Comparison of ENCODE assay signal across 19 cellular contexts in genomic region chr18:46542545-46542944, GRCh38.
DNase-seq lines count a peak whose midpoint lies in the region; ATAC-seq, FAIRE-seq and TF ChIP-seq lines count a peak whose summit lies in the region.
"Had no signal": no experiment of that assay in that cellular context is flagged by ENCODE, and none has a peak within 500 bp of the region (broad histone marks: within the 10 kb centered on the region; RNA-seq: fewer than 3 reads in every experiment).

No MANE protein-coding gene starts in this region.

- no peaks in the 10 kb centered on the region for H3K36me3 ChIP-seq in bronchial epithelial cell (ENCODE audit: control insufficient read depth, insufficient read depth, low read length)
- H3K36me3 ChIP-seq in liver (ENCODE audit: control insufficient read depth in 4 of 4, insufficient read depth in 3 of 4, low read depth in 1 of 4, low read length in 3 of 4): no peaks in the 10 kb centered on the region
- H3K36me3 ChIP-seq: left ventricle myocardium inferior, thyroid gland had no signal

- no peaks in the 10 kb centered on the region for H3K36me3 Mint-ChIP-seq in activated CD4-positive, alpha-beta memory T cell treated with anti-CD3 and anti-CD28 coated beads, Interleukin-2, amount 10 ng/mL, durations not matched to agents 7 days and 5 days (ENCODE audit: low read depth)
- H3K36me3 Mint-ChIP-seq: natural killer cell had no signal

- H3K27ac ChIP-seq in liver (ENCODE audit: low read depth in 1 of 2, low read length in 2 of 2): no peak overlapping the region
- H3K27ac ChIP-seq: left ventricle myocardium inferior, thyroid gland had no signal

- FAIRE-seq in bronchial epithelial cell (lab: Jason Lieb, UNC): no peak

- no peaks in the 10 kb centered on the region for H3K4me1 ChIP-seq in liver (ENCODE audit: control insufficient read depth in 4 of 4, insufficient read depth in 4 of 4, low read length in 3 of 4)
- H3K4me1 ChIP-seq: left ventricle myocardium inferior, thyroid gland had no signal

- H3K27ac Mint-ChIP-seq in activated CD4-positive, alpha-beta memory T cell treated with anti-CD3 and anti-CD28 coated beads, Interleukin-2, amount 10 ng/mL, durations not matched to agents 7 days and 5 days: no peak overlapping the region
- H3K27ac Mint-ChIP-seq: B cell, natural killer cell had no signal

- H3K27me3 ChIP-seq in bronchial epithelial cell (ENCODE audit: control insufficient read depth, insufficient read depth, low read length): no peaks in the 10 kb centered on the region
- no peaks in the 10 kb centered on the region for H3K27me3 ChIP-seq in liver (ENCODE audit: control insufficient read depth in 4 of 4, insufficient read depth in 4 of 4, low read length in 3 of 4)
- H3K27me3 ChIP-seq: thyroid gland had no signal

- H3K4me1 Mint-ChIP-seq in activated CD4-positive, alpha-beta memory T cell treated with anti-CD3 and anti-CD28 coated beads, Interleukin-2, amount 10 ng/mL, durations not matched to agents 7 days and 5 days: no peaks in the 10 kb centered on the region
- H3K4me1 Mint-ChIP-seq: B cell, natural killer cell had no signal

- H3K9ac ChIP-seq in liver (ENCODE audit: low read depth in 1 of 2, low read length in 2 of 2): no peak overlapping the region

- TF ChIP-seq RAD21 in liver (IDR thresholded peaks at IDR 0.05): no peak

- CTCF ChIA-PET in activated CD4-positive, alpha-beta memory T cell treated with anti-CD3 and anti-CD28 coated beads, Interleukin-2, amount 10 ng/mL, durations not matched to agents 7 days and 5 days (lab: Charles Lee): interaction anchor here (1.7 kb wide), 1 partner anchor 115 kb away, joined by 4 read pairs; no protein-coding TSS in a partner anchor

- DNase-seq in ELF-1 (ENCODE audit: low read depth, low spot score): peak; percentile 12
- DNase-seq in NCI-H524 treated with DMSO at 0.1 percent for 48 hours (lab: John Stamatoyannopoulos, UW): peak; percentile 76
- peak; percentile 20 for DNase-seq in bronchial epithelial cell (ENCODE audit: low read depth)
- DNase-seq in NCI-H187 treated with DMSO at 0.1 percent for 48 hours (lab: John Stamatoyannopoulos, UW): no peak
- DNase-seq in activated CD4-positive, alpha-beta memory T cell treated with anti-CD3 and anti-CD28 coated beads, Interleukin-2, amount 10 ng/mL, durations not matched to agents 7 days and 5 days: no peak
- DNase-seq: activated naive CD4-positive, alpha-beta T cell; DMS79; head of caudate nucleus; left ventricle myocardium inferior; natural killer cell; NCI-H1436 treated with DMSO at 0.1 percent for 48 hours; NCI-H526 treated with DMSO at 0.1 percent for 48 hours; retina; T1000 had no signal

- H3K9me3 ChIP-seq in liver (ENCODE audit: control insufficient read depth in 4 of 4, low read length in 3 of 4): peaks cover 0 to 3% (median 0%) of the 10 kb centered on the region in 4 donors
- H3K9me3 ChIP-seq: left ventricle myocardium inferior, thyroid gland had no signal

- no peaks in the 10 kb centered on the region for H3K27me3 Mint-ChIP-seq in activated CD4-positive, alpha-beta memory T cell treated with anti-CD3 and anti-CD28 coated beads, Interleukin-2, amount 10 ng/mL, durations not matched to agents 7 days and 5 days

- H3K4me3 ChIP-seq in bronchial epithelial cell (ENCODE audit: low read depth, low read length) (no peak overlapping the region), liver (ENCODE audit: low read depth in 1 of 3, low read length in 3 of 3) (no peak overlapping the region)
- H3K4me3 ChIP-seq: left ventricle myocardium inferior, thyroid gland had no signal

- no peak overlapping the region for H3K4me3 Mint-ChIP-seq in activated CD4-positive, alpha-beta memory T cell treated with anti-CD3 and anti-CD28 coated beads, Interleukin-2, amount 10 ng/mL, durations not matched to agents 7 days and 5 days
- H3K4me3 Mint-ChIP-seq: B cell, natural killer cell had no signal

- TF ChIP-seq CTCF in bronchial epithelial cell (IDR thresholded peaks at IDR 0.05; ENCODE audit: insufficient read depth, low read length, severe bottlenecking) (no peak), liver (IDR thresholded peaks at IDR 0.05; ENCODE audit: low read depth, low read length, missing input control) (no peak)

- ATAC-seq in GM21526 (IDR thresholded peaks at IDR 0.05; ENCODE audit: low FRiP score, unreplicated experiment) (no peak), GM21529 (IDR thresholded peaks at IDR 0.05; ENCODE audit: unreplicated experiment) (no peak)
- ATAC-seq: natural killer cell had no signal

- POLR2A ChIA-PET in activated CD4-positive, alpha-beta memory T cell treated with anti-CD3 and anti-CD28 coated beads, Interleukin-2, amount 10 ng/mL, durations not matched to agents 7 days and 5 days (lab: Charles Lee): no interaction called here

- H3K9me3 Mint-ChIP-seq in activated CD4-positive, alpha-beta memory T cell treated with anti-CD3 and anti-CD28 coated beads, Interleukin-2, amount 10 ng/mL, durations not matched to agents 7 days and 5 days: no peaks in the 10 kb centered on the region

- 48% methylated on average over 5 of the region's 5 CpGs for WGBS in liver

TF ChIP-seq in liver, 16 proteins besides CTCF, POLR2A, EP300 and RAD21:
- TF ChIP-seq, protein P1, sequence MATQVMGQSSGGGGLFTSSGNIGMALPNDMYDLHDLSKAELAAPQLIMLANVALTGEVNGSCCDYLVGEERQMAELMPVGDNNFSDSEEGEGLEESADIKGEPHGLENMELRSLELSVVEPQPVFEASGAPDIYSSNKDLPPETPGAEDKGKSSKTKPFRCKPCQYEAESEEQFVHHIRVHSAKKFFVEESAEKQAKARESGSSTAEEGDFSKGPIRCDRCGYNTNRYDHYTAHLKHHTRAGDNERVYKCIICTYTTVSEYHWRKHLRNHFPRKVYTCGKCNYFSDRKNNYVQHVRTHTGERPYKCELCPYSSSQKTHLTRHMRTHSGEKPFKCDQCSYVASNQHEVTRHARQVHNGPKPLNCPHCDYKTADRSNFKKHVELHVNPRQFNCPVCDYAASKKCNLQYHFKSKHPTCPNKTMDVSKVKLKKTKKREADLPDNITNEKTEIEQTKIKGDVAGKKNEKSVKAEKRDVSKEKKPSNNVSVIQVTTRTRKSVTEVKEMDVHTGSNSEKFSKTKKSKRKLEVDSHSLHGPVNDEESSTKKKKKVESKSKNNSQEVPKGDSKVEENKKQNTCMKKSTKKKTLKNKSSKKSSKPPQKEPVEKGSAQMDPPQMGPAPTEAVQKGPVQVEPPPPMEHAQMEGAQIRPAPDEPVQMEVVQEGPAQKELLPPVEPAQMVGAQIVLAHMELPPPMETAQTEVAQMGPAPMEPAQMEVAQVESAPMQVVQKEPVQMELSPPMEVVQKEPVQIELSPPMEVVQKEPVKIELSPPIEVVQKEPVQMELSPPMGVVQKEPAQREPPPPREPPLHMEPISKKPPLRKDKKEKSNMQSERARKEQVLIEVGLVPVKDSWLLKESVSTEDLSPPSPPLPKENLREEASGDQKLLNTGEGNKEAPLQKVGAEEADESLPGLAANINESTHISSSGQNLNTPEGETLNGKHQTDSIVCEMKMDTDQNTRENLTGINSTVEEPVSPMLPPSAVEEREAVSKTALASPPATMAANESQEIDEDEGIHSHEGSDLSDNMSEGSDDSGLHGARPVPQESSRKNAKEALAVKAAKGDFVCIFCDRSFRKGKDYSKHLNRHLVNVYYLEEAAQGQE (IDR thresholded peaks at IDR 0.05): peak; percentile 98
- no peak for TF ChIP-seq NR2F2 (IDR thresholded peaks at IDR 0.05)

Comparison
In these comparisons a context has a peak if more than half of its experiments do, and no peak if none do; other contexts are left out.
1. DNase-seq: peak in ELF-1 (single experiment), NCI-H524 treated with DMSO at 0.1 percent for 48 hours (single experiment) and bronchial epithelial cell (single experiment); none in NCI-H187 treated with DMSO at 0.1 percent for 48 hours (single experiment) and activated CD4-positive, alpha-beta memory T cell treated with anti-CD3 and anti-CD28 coated beads, Interleukin-2, amount 10 ng/mL, durations not matched to agents 7 days and 5 days (single experiment).